8 cellular contexts compared by ENCODE assay signal in the genomic region with DNA sequence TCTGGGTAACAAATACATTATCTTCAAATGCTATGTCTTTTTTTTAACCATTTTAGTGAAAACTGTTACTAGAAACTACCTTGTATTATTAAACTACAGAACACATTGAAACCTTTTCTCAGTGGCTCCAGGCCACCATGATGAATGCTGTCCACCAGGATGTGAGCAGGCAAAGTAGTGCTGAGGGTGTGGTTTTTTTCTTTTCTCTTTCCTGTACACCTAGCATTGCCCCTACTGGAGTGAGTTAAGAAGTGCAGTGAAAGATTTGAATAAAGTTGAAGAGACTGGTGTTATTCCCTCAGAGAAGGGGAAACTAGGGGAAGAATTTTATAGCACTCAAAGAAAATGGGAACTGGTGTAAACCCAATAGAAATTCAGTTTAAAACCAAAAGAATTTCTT.
DNase-seq lines count a peak whose midpoint lies in the region; ATAC-seq, FAIRE-seq and TF ChIP-seq lines count a peak whose summit lies in the region.

No MANE protein-coding gene starts in this region.

- peaks cover 2 to 25% (median 19%) of the 10 kb centered on the region in 4 donors for H3K4me1 Mint-ChIP-seq in naive thymus-derived CD8-positive, alpha-beta T cell

- peak; percentile 26 for DNase-seq in EL
- peak; percentile 48 for DNase-seq in HTR-8/SVneo (ENCODE audit: insufficient read length, low spot score)
- DNase-seq in astrocyte of the cerebellum (ENCODE audit: low read depth): no peak
- DNase-seq in naive thymus-derived CD8-positive, alpha-beta T cell: peak in 2 of 10 donors; percentile 31 to 39
- DNase-seq in stomach: no peak
- no peak for DNase-seq in Right ventricle myocardium inferior (ENCODE audit: missing footprints)
- DNase-seq in medulla oblongata (ENCODE audit: extremely low spot score): no peak

- intact Hi-C loops in stomach (cut with DNase I; ENCODE audit: low total_unique reads): no loop called here
- intact Hi-C loops in Right ventricle myocardium inferior (cut with DNase I): no loop called here

- peaks cover 0 to 38% (median 26%) of the 10 kb centered on the region in 4 donors for H3K36me3 ChIP-seq in stomach

- TF ChIP-seq EP300 in stomach (IDR thresholded peaks at IDR 0.05): no peak

- FAIRE-seq in HTR-8/SVneo (lab: Jason Lieb, UNC): no peak

- H3K9me3 Mint-ChIP-seq in naive thymus-derived CD8-positive, alpha-beta T cell: no peaks in the 10 kb centered on the region

- TF ChIP-seq POLR2A in stomach (IDR thresholded peaks at IDR 0.05): no peak

- in situ Hi-C loops in astrocyte of the cerebellum (cut with HindIII; ENCODE audit: low sequenced_read_pairs): no loop called here

- H3K4me3 Mint-ChIP-seq in naive thymus-derived CD8-positive, alpha-beta T cell: no peak overlapping the region

- peaks cover 14 to 75% (median 34%) of the 10 kb centered on the region in 3 donors for H3K36me3 Mint-ChIP-seq in naive thymus-derived CD8-positive, alpha-beta T cell

- ATAC-seq in naive thymus-derived CD8-positive, alpha-beta T cell: peak; percentile 70 to 84
- ATAC-seq in GM19455 (IDR thresholded peaks at IDR 0.05; ENCODE audit: unreplicated experiment) (no peak), Right ventricle myocardium inferior (no peak)

- H3K9me3 ChIP-seq in stomach: no peaks in the 10 kb centered on the region

- peaks cover 8 to 39% (median 29%) of the 10 kb centered on the region in 4 donors for H3K4me1 ChIP-seq in stomach

- POLR2A ChIA-PET in naive thymus-derived CD8-positive, alpha-beta T cell (lab: Charles Lee): no interaction called here

- H3K27ac ChIP-seq in stomach: no peak overlapping the region

- H3K4me3 ChIP-seq in astrocyte of the cerebellum (ENCODE audit: low read depth, low read length) (no peak overlapping the region), stomach (no peak overlapping the region)

- H3K27ac Mint-ChIP-seq in naive thymus-derived CD8-positive, alpha-beta T cell: peak overlapping the region in 1 of 10 donors; percentile 5

- H3K27me3 Mint-ChIP-seq in naive thymus-derived CD8-positive, alpha-beta T cell: no peaks in the 10 kb centered on the region

- TF ChIP-seq CTCF in astrocyte of the cerebellum (IDR thresholded peaks at IDR 0.05; ENCODE audit: low read depth, low read length, missing control alignments) (peak; percentile 31), stomach (IDR thresholded peaks at IDR 0.05) (peak in 2 of 7 experiments; percentile 20 to 31)

- H3K27me3 ChIP-seq in stomach: no peaks in the 10 kb centered on the region

Comparison
In these comparisons a context has a peak if more than half of its experiments do, and no peak if none do; other contexts are left out.
1. DNase-seq: peak in EL (single experiment) and HTR-8/SVneo (single experiment); none in astrocyte of the cerebellum (single experiment), stomach (single experiment), Right ventricle myocardium inferior (single experiment) and medulla oblongata (single experiment).
2. ATAC-seq: peak in naive thymus-derived CD8-positive, alpha-beta T cell (2 of 2); none in GM19455 (single experiment) and Right ventricle myocardium inferior (single experiment).